In genomic region chr11:36313750-36314500, GRCh38 we compare ENCODE assay signal across 13 cellular contexts. TPM values are rescaled to one million over a fixed set of nuclear protein-coding genes. Genes with fewer than 3 reads are reported as not detected.
DNase-seq lines count a peak whose midpoint lies in the region; ATAC-seq and TF ChIP-seq lines count a peak whose summit lies in the region.
"Had no signal": no experiment of that assay in that cellular context is flagged by ENCODE, and none has a peak within 500 bp of the region (broad histone marks: within the 10 kb centered on the region; RNA-seq: fewer than 3 reads in every experiment).

No MANE protein-coding gene starts in this region.

- no peak for TF ChIP-seq CTCF in GM20000 (IDR thresholded peaks at IDR 0.05; ENCODE audit: extremely low read depth, missing control alignments)

- ATAC-seq in GM18861 (IDR thresholded peaks at IDR 0.05; ENCODE audit: unreplicated experiment) (peak; percentile 79), GM21825 (IDR thresholded peaks at IDR 0.05; ENCODE audit: unreplicated experiment) (peak; percentile 50), HG03196 (IDR thresholded peaks at IDR 0.05; ENCODE audit: unreplicated experiment) (peak; percentile 46), GM19023 (IDR thresholded peaks at IDR 0.05; ENCODE audit: unreplicated experiment) (no peak)

- DNase-seq in myocyte (ENCODE audit: low read depth) (peak; percentile 26), hypothalamus (lab: John Stamatoyannopoulos, UW) (no peak), GM20000 (ENCODE audit: low spot score) (no peak), T-helper 1 cell (no peak)
- DNase-seq: activated T-cell treated with anti-CD3 and anti-CD28 coated beads, Interleukin-2, amount 50 U/mL, for 72 hours; cerebellar nuclear complex; DMS 273 treated with DMSO at 0.1 percent for 48 hours; MM.1S; T-helper 9 cell had no signal

RNA-seq across cellular contexts. Expression of gene PRR5L, which starts 17.8 kb away (rescaled TPM):
- 19.8 and 20.7 TPM in 2 replicates for total RNA-seq in myocyte
- polyA plus RNA-seq in myocyte (2012) = 35.7 TPM

RNA-seq across cellular contexts. Expression of gene COMMD9, which starts 24.7 kb away (rescaled TPM):
- total RNA-seq in myocyte = 44.2 and 64.5 TPM in 2 replicates
- polyA plus RNA-seq in myocyte (2012) = 82.3 TPM
